In the genomic region with DNA sequence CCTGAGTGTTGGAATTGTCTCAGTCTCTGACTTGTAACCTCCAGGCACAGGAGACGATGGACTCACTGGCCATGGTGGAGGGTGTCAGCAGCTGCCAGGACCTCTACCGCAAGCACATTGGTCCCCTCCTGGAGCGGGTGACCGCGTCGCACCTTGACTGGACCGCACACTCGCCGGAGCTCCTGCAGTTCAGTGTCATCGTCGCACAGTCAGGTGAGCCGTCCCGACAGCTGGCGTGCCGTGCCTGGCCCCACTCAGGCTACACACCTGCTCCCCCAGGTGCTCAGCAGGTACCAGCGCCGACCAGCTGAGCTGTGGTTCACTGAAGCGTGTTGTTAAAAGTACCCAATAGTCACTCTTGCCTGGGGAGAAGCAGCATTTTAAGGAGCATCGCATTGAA, we compare ENCODE assay signal across 18 cellular contexts.
"Had no signal": no experiment of that assay in that cellular context is flagged by ENCODE, and none has a peak within 500 bp of the region (broad histone marks: within the 10 kb centered on the region; RNA-seq: fewer than 3 reads in every experiment).

No MANE protein-coding gene starts in this region.

- H3K27me3 Mint-ChIP-seq: activated CD4-positive, alpha-beta T cell treated with anti-CD3 and anti-CD28 coated beads, Interleukin-2, amount 10 ng/mL, durations not matched to agents 7 days and 5 days; activated CD8-positive, alpha-beta memory T cell treated with anti-CD3 and anti-CD28 coated beads, Interleukin-2, amount 10 ng/mL, durations not matched to agents 7 days and 5 days; activated CD8-positive, alpha-beta T cell treated with anti-CD3 and anti-CD28 coated beads for 36 hours; activated naive CD4-positive, alpha-beta T cell treated with anti-CD3 and anti-CD28 coated beads, Interleukin-2, amount 10 ng/mL, durations not matched to agents 7 days and 5 days had no signal

- H3K4me3 Mint-ChIP-seq: activated CD4-positive, alpha-beta T cell treated with anti-CD3 and anti-CD28 coated beads, Interleukin-2, amount 10 ng/mL, durations not matched to agents 7 days and 5 days; activated CD8-positive, alpha-beta memory T cell treated with anti-CD3 and anti-CD28 coated beads, Interleukin-2, amount 10 ng/mL, durations not matched to agents 7 days and 5 days; activated CD8-positive, alpha-beta T cell treated with anti-CD3 and anti-CD28 coated beads for 36 hours; activated naive CD4-positive, alpha-beta T cell treated with anti-CD3 and anti-CD28 coated beads, Interleukin-2, amount 10 ng/mL, durations not matched to agents 7 days and 5 days; mesothelial cell of epicardium; natural killer cell had no signal

- DNase-seq: activated CD4-positive, alpha-beta T cell treated with anti-CD3 and anti-CD28 coated beads, Interleukin-2, amount 10 ng/mL, durations not matched to agents 7 days and 5 days; activated CD8-positive, alpha-beta memory T cell treated with anti-CD3 and anti-CD28 coated beads, Interleukin-2, amount 10 ng/mL, durations not matched to agents 7 days and 5 days; activated CD8-positive, alpha-beta T cell treated with anti-CD3 and anti-CD28 coated beads for 36 hours; activated effector memory CD4-positive, alpha-beta T cell treated with anti-CD3 and anti-CD28 coated beads, Interleukin-2, amount 50 U/mL, for 16 hours; activated naive CD4-positive, alpha-beta T cell treated with anti-CD3 and anti-CD28 coated beads, Interleukin-2, amount 10 ng/mL, durations not matched to agents 7 days and 5 days; activated T-cell treated with anti-CD3 and anti-CD28 coated beads for 4 hours; amygdala; colonic mucosa; head of caudate nucleus; hypothalamus; left ventricle myocardium superior; mammary epithelial cell; natural killer cell; ovary; psoas muscle; stimulated activated CD4-positive, alpha-beta T cell treated with anti-CD3 and anti-CD28 coated beads, Interleukin-4, amount 100 ng/mL, for 4 hours; stomach had no signal

- H3K36me3 Mint-ChIP-seq: natural killer cell had no signal

- H3K9me3 Mint-ChIP-seq: activated CD4-positive, alpha-beta T cell treated with anti-CD3 and anti-CD28 coated beads, Interleukin-2, amount 10 ng/mL, durations not matched to agents 7 days and 5 days; activated CD8-positive, alpha-beta T cell treated with anti-CD3 and anti-CD28 coated beads for 36 hours; activated naive CD4-positive, alpha-beta T cell treated with anti-CD3 and anti-CD28 coated beads, Interleukin-2, amount 10 ng/mL, durations not matched to agents 7 days and 5 days; mesothelial cell of epicardium; natural killer cell had no signal

- H3K4me1 Mint-ChIP-seq: activated CD4-positive, alpha-beta T cell treated with anti-CD3 and anti-CD28 coated beads, Interleukin-2, amount 10 ng/mL, durations not matched to agents 7 days and 5 days; activated CD8-positive, alpha-beta memory T cell treated with anti-CD3 and anti-CD28 coated beads, Interleukin-2, amount 10 ng/mL, durations not matched to agents 7 days and 5 days; activated naive CD4-positive, alpha-beta T cell treated with anti-CD3 and anti-CD28 coated beads, Interleukin-2, amount 10 ng/mL, durations not matched to agents 7 days and 5 days; mesothelial cell of epicardium; natural killer cell had no signal

- H3K27ac Mint-ChIP-seq: activated CD4-positive, alpha-beta T cell treated with anti-CD3 and anti-CD28 coated beads, Interleukin-2, amount 10 ng/mL, durations not matched to agents 7 days and 5 days; activated CD8-positive, alpha-beta memory T cell treated with anti-CD3 and anti-CD28 coated beads, Interleukin-2, amount 10 ng/mL, durations not matched to agents 7 days and 5 days; activated CD8-positive, alpha-beta T cell treated with anti-CD3 and anti-CD28 coated beads for 36 hours; activated naive CD4-positive, alpha-beta T cell treated with anti-CD3 and anti-CD28 coated beads, Interleukin-2, amount 10 ng/mL, durations not matched to agents 7 days and 5 days; mesothelial cell of epicardium; natural killer cell had no signal
